In the genomic region with DNA sequence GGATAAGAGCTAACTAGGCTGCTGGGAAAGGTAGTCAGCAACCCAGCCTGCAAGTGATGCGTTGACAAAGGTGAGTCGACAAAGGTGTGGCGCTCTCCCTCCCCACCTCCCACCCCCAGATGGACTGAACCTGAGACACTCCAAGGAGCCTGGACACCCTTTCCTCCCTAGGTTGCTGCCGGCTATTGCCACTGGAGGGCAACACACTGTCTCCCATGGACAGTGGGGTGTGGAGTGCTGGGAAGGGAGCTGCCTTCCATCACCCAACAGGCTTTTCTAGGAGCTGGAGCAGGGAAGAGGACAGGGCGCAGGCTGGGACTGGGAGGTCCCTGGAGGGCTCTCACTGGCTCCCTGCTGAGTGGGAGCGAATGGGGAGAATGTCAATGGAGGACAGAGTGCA, we compare ENCODE assay signal across 1 cellular context.
A peak's percentile ranks its signal among the peaks of the same experiment; 100 is the strongest.
TF ChIP-seq lines count a peak whose summit lies in the region.

No MANE protein-coding gene starts in this region.

TF ChIP-seq in H1, 55 proteins besides CTCF, POLR2A, EP300 and RAD21 (continued from another document):
- TF ChIP-seq RXRA (IDR thresholded peaks at IDR 0.05; ENCODE audit: insufficient read depth, low read depth, low read length) (no peak), HDAC6 (IDR thresholded peaks at IDR 0.05; ENCODE audit: low read depth, low read length) (no peak), TEAD4 (IDR thresholded peaks at IDR 0.05; ENCODE audit: low read depth, low read length) (no peak), POU5F1 (IDR thresholded peaks at IDR 0.05; ENCODE audit: low read depth, low read length) (no peak), ZNF274 (IDR thresholded peaks at IDR 0.05; ENCODE audit: borderline replicate concordance, extremely low read depth, low read length) (no peak), EGR1 (IDR thresholded peaks at IDR 0.05; ENCODE audit: borderline replicate concordance, low read depth, low read length) (no peak), CHD1 (IDR thresholded peaks at IDR 0.05; ENCODE audit: low read depth, low read length) (no peak), SIN3A (conservative IDR thresholded peaks at IDR 0.05 in 1 of 2, IDR thresholded peaks at IDR 0.05 in 1 of 2; ENCODE audit: low read depth in 1 of 2, low read length in 2 of 2) (peak in 1 of 2 experiments; percentile 58; a peak in 1 of 4 replicates)
